ENCODE assay signal across 9 cellular contexts in the genomic region with DNA sequence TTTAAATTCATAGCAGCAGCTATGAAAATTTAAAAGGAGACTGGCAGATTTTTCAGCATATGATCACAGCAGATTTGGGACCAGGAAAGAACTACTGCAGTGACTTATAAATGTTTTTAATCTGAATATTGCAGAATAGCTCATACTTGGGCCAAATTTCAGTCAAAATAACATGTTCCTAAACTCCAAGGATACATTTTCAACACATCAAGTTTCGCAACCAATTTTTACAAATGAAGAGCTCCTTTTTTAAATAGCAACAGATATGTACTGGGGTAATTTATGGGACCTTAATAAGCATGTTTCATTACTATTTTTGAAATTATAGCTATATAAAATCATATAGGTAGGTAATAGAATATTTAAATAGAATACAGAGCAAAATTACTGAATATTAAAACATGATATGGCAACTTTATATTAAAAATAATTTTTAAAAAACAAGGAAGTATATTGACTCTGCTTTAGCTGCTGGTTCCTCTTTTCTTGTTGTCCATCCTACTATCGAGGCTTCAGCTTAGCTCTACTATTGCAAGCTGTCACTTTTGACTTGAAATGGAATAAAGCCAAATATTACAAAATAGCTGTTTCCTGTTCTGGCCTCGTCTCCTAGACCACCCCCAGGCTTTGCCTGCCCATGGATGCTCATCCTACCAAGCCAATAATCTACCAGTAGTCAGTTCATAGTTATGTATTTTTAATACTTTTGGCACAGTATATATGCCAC.
DNase-seq lines count a peak whose midpoint lies in the region; ATAC-seq, FAIRE-seq and TF ChIP-seq lines count a peak whose summit lies in the region.
"Had no signal": no experiment of that assay in that cellular context is flagged by ENCODE, and none has a peak within 500 bp of the region (broad histone marks: within the 10 kb centered on the region; RNA-seq: fewer than 3 reads in every experiment).

No MANE protein-coding gene starts in this region.

- peaks cover 22% of the 10 kb centered on the region for H3K4me1 ChIP-seq in RWPE2 (ENCODE audit: insufficient read depth, poor library complexity, severe bottlenecking)

- FAIRE-seq in GM19239 (lab: Jason Lieb, UNC): peak; percentile 87

- peak; percentile 33; the same call in 2 of the 3 replicates for ATAC-seq in RWPE2 (ENCODE audit: low read depth)

- no peaks in the 10 kb centered on the region for H3K27me3 ChIP-seq in RWPE2 (ENCODE audit: insufficient read depth, poor library complexity, severe bottlenecking)

- H3K9me3 ChIP-seq in RWPE2 (ENCODE audit: severe bottlenecking): no peaks in the 10 kb centered on the region

- TF ChIP-seq CTCF in RWPE2 (IDR thresholded peaks at IDR 0.05; ENCODE audit: poor library complexity, severe bottlenecking) (no peak), fibroblast of mammary gland (conservative IDR thresholded peaks at IDR 0.05; ENCODE audit: control insufficient read depth, insufficient read depth, low read depth, low read length) (no peak)

- H3K4me3 ChIP-seq in RWPE2 (ENCODE audit: severe bottlenecking): no peak overlapping the region
- no peak overlapping the region for H3K4me3 ChIP-seq in fibroblast of mammary gland (ENCODE audit: control insufficient read depth, low read depth, low read length)
- H3K4me3 ChIP-seq in skeletal muscle cell (ENCODE audit: low read depth, low read length): no peak overlapping the region

- DNase-seq in GM19239 (ENCODE audit: insufficient read length, low spot score) (no peak), RWPE2 (ENCODE audit: low spot score) (no peak), fibroblast of mammary gland (ENCODE audit: low read depth) (peak; percentile 45), skeletal muscle cell (ENCODE audit: low read depth) (peak; percentile 20), AG08395 (ENCODE audit: low spot score) (no peak), NCI-H524 (lab: John Stamatoyannopoulos, UW) (no peak), SW480 (ENCODE audit: low spot score) (no peak), putamen (ENCODE audit: low spot score) (no peak)
- DNase-seq: stimulated activated CD4-positive, alpha-beta T cell treated with anti-CD3 and anti-CD28 coated beads, Interleukin-4, amount 100 ng/mL, for 4 hours had no signal

- H3K36me3 ChIP-seq in RWPE2 (ENCODE audit: low read depth): peaks cover 34% of the 10 kb centered on the region

- no peak overlapping the region for H3K27ac ChIP-seq in RWPE2 (ENCODE audit: poor library complexity, severe bottlenecking)

Comparison
In these comparisons a context has a peak if more than half of its experiments do, and no peak if none do; other contexts are left out.
1. DNase-seq: peak in fibroblast of mammary gland (single experiment) and skeletal muscle cell (single experiment); none in GM19239 (single experiment), RWPE2 (single experiment), AG08395 (single experiment), NCI-H524 (0 of 2), SW480 (single experiment) and putamen (single experiment).